In genomic region chr18:33901894-33902512, GRCh38 we compare ENCODE assay signal across 18 cellular contexts.
"Had no signal": no experiment of that assay in that cellular context is flagged by ENCODE, and none has a peak within 500 bp of the region (broad histone marks: within the 10 kb centered on the region; RNA-seq: fewer than 3 reads in every experiment).

No MANE protein-coding gene starts in this region.

- ATAC-seq: activated CD4-positive, alpha-beta T cell treated with anti-CD3 and anti-CD28 coated beads for 36 hours; activated naive CD4-positive, alpha-beta T cell treated with anti-CD3 and anti-CD28 coated beads, Interleukin-2, amount 50 U/mL, for 72 hours; activated T-cell treated with anti-CD3 and anti-CD28 coated beads, Interleukin-2, amount 50 U/mL, for 4 hours; natural killer cell treated with Interleukin-12 subunit alpha and Interleukin-12 subunit beta and Interleukin-15 and Interleukin-18, amount 100 ng/mL, for 72 hours; right cardiac atrium; stimulated activated naive B cell treated with anti-CD40 and anti-IgM and Interleukin-4, amounts not matched to agents 10 μg/mL and 1 μg/mL and 100 μg/mL, for 72 hours had no signal

- DNase-seq: activated CD4-positive, alpha-beta memory T cell treated with anti-CD3 and anti-CD28 coated beads, Interleukin-2, amount 10 ng/mL, durations not matched to agents 7 days and 5 days; activated CD4-positive, alpha-beta T cell treated with anti-CD3 and anti-CD28 coated beads for 36 hours; activated effector memory CD4-positive, alpha-beta T cell treated with anti-CD3 and anti-CD28 coated beads, Interleukin-2, amount 50 U/mL, for 16 hours; activated T-cell treated with anti-CD3 and anti-CD28 coated beads, Interleukin-2, amount 50 U/mL, for 4 hours; hippocampal formation; left ventricle myocardium inferior; nucleus accumbens; right cardiac atrium; stimulated activated CD4-positive, alpha-beta T cell treated with anti-CD3 and anti-CD28 coated beads, Interleukin-15, amount 100 ng/mL, for 24 hours; stimulated activated CD4-positive, alpha-beta T cell treated with anti-CD3 and anti-CD28 coated beads, Interleukin-4, amount 100 ng/mL, for 1 hour; stimulated activated naive B cell treated with anti-CD40 and anti-IgM and Interleukin-4, amounts not matched to agents 10 μg/mL and 1 μg/mL and 100 μg/mL, for 72 hours; uterus had no signal

- H3K27me3 Mint-ChIP-seq: activated CD4-positive, alpha-beta memory T cell treated with anti-CD3 and anti-CD28 coated beads, Interleukin-2, amount 10 ng/mL, durations not matched to agents 7 days and 5 days; activated CD4-positive, alpha-beta T cell treated with anti-CD3 and anti-CD28 coated beads for 36 hours; natural killer cell treated with Interleukin-12 subunit alpha and Interleukin-12 subunit beta and Interleukin-15 and Interleukin-18, amount 100 ng/mL, for 72 hours; progenitor cell of endocrine pancreas; stimulated activated naive B cell treated with anti-CD40 and anti-IgM and Interleukin-4, amounts not matched to agents 10 μg/mL and 1 μg/mL and 100 μg/mL, for 72 hours had no signal

- H3K27me3 ChIP-seq: esophagus muscularis mucosa, tibial nerve, uterus had no signal

- H3K27ac ChIP-seq: esophagus muscularis mucosa, left ventricle myocardium inferior, skin epidermis, tibial nerve, uterus had no signal

- H3K4me3 Mint-ChIP-seq: activated CD4-positive, alpha-beta memory T cell treated with anti-CD3 and anti-CD28 coated beads, Interleukin-2, amount 10 ng/mL, durations not matched to agents 7 days and 5 days; activated CD4-positive, alpha-beta T cell treated with anti-CD3 and anti-CD28 coated beads for 36 hours; activated T-cell treated with anti-CD3 and anti-CD28 coated beads, Interleukin-2, amount 50 U/mL, for 4 hours; natural killer cell treated with Interleukin-12 subunit alpha and Interleukin-12 subunit beta and Interleukin-15 and Interleukin-18, amount 100 ng/mL, for 72 hours; stimulated activated naive B cell treated with anti-CD40 and anti-IgM and Interleukin-4, amounts not matched to agents 10 μg/mL and 1 μg/mL and 100 μg/mL, for 72 hours had no signal

- H3K9me3 ChIP-seq: esophagus muscularis mucosa, uterus had no signal

- H3K4me3 ChIP-seq: esophagus muscularis mucosa, left ventricle myocardium inferior, skin epidermis, tibial nerve, uterus had no signal

- H3K36me3 ChIP-seq: esophagus muscularis mucosa, left ventricle myocardium inferior, tibial nerve, uterus had no signal

- H3K4me1 Mint-ChIP-seq: activated CD4-positive, alpha-beta memory T cell treated with anti-CD3 and anti-CD28 coated beads, Interleukin-2, amount 10 ng/mL, durations not matched to agents 7 days and 5 days; activated CD4-positive, alpha-beta T cell treated with anti-CD3 and anti-CD28 coated beads for 36 hours; stimulated activated naive B cell treated with anti-CD40 and anti-IgM and Interleukin-4, amounts not matched to agents 10 μg/mL and 1 μg/mL and 100 μg/mL, for 72 hours had no signal

- H3K4me1 ChIP-seq: esophagus muscularis mucosa, left ventricle myocardium inferior, tibial nerve, uterus had no signal

- H3K27ac Mint-ChIP-seq: activated CD4-positive, alpha-beta memory T cell treated with anti-CD3 and anti-CD28 coated beads, Interleukin-2, amount 10 ng/mL, durations not matched to agents 7 days and 5 days; activated CD4-positive, alpha-beta T cell treated with anti-CD3 and anti-CD28 coated beads for 36 hours; activated naive CD4-positive, alpha-beta T cell treated with anti-CD3 and anti-CD28 coated beads, Interleukin-2, amount 50 U/mL, for 72 hours; natural killer cell treated with Interleukin-12 subunit alpha and Interleukin-12 subunit beta and Interleukin-15 and Interleukin-18, amount 100 ng/mL, for 72 hours; progenitor cell of endocrine pancreas; stimulated activated naive B cell treated with anti-CD40 and anti-IgM and Interleukin-4, amounts not matched to agents 10 μg/mL and 1 μg/mL and 100 μg/mL, for 72 hours had no signal

- H3K36me3 Mint-ChIP-seq: natural killer cell treated with Interleukin-12 subunit alpha and Interleukin-12 subunit beta and Interleukin-15 and Interleukin-18, amount 100 ng/mL, for 72 hours; stimulated activated naive B cell treated with anti-CD40 and anti-IgM and Interleukin-4, amounts not matched to agents 10 μg/mL and 1 μg/mL and 100 μg/mL, for 72 hours had no signal
